ENCODE assay signal across 19 cellular contexts in genomic region chr11:2919188-2919587, GRCh38. TPM values are rescaled to one million over a fixed set of nuclear protein-coding genes. Genes with fewer than 3 reads are reported as not detected.
DNase-seq lines count a peak whose midpoint lies in the region; ATAC-seq, FAIRE-seq and TF ChIP-seq lines count a peak whose summit lies in the region.
"Had no signal": no experiment of that assay in that cellular context is flagged by ENCODE, and none has a peak within 500 bp of the region (broad histone marks: within the 10 kb centered on the region; RNA-seq: fewer than 3 reads in every experiment).

No MANE protein-coding gene starts in this region.

- H3K9ac ChIP-seq in HepG2 (ENCODE audit: insufficient read depth, low read depth, low read length) (no peak overlapping the region), HCT116 (ENCODE audit: low read length) (no peak overlapping the region), kidney (ENCODE audit: low read length in 2 of 2) (no peak overlapping the region)
- H3K9ac ChIP-seq: GM23248, KMS-11 had no signal

- no TSS peak for BruUV-seq in HepG2 (replicated peaks; lab: Mats Ljungman, UMichigan)
- BruUV-seq in HCT116 (replicated peaks; lab: Mats Ljungman, UMichigan) = no TSS peak

- no peak for TF ChIP-seq EP300 in HepG2 (IDR thresholded peaks at IDR 0.05; ENCODE audit: low read depth in 2 of 2, low read length in 2 of 2)
- no peak for TF ChIP-seq EP300 in HepG2 (CRISPR knock-in tag; IDR thresholded peaks at IDR 0.05; ENCODE audit: borderline replicate concordance)

- H3K27me3 ChIP-seq in HepG2 (ENCODE audit: control insufficient read depth in 1 of 2, insufficient read depth in 2 of 2, low read length in 2 of 2) (no peaks in the 10 kb centered on the region), right lobe of liver (no peaks in the 10 kb centered on the region), HCT116 (ENCODE audit: insufficient read depth, low read length) (no peaks in the 10 kb centered on the region)

- FAIRE-seq in HepG2 (lab: Jason Lieb, UNC) (no peak), kidney (lab: Jason Lieb, UNC) (no peak)
- FAIRE-seq: A549, GM12878, GM19239 had no signal

- TF ChIP-seq RAD21 in HepG2 (CRISPR knock-in tag; IDR thresholded peaks at IDR 0.05) = no peak
- TF ChIP-seq RAD21 in HCT116 (IDR thresholded peaks at IDR 0.05; ENCODE audit: low read depth) = no peak

- H3K4me1 ChIP-seq in HepG2 (ENCODE audit: insufficient read depth, low read length) = no peaks in the 10 kb centered on the region
- no peaks in the 10 kb centered on the region for H3K4me1 ChIP-seq in right lobe of liver
- peaks cover 12 to 13% of the 10 kb centered on the region in 2 experiments for H3K4me1 ChIP-seq in HCT116 (ENCODE audit: control insufficient read depth in 1 of 2, insufficient read depth in 2 of 2, low read length in 2 of 2)
- H3K4me1 ChIP-seq in kidney (ENCODE audit: control insufficient read depth in 1 of 2, insufficient read depth in 1 of 2, low read depth in 1 of 2, low read length in 2 of 2) = peaks cover 2 to 4% of the 10 kb centered on the region in 2 donors

- no peaks in the 10 kb centered on the region for H3K79me2 ChIP-seq in HepG2 (ENCODE audit: insufficient read depth, low read length)
- H3K79me2 ChIP-seq in HCT116 (ENCODE audit: insufficient read depth, low read length) = no peaks in the 10 kb centered on the region

- H3K27ac ChIP-seq in HepG2 (ENCODE audit: extremely low read length, insufficient read depth, low read length) = no peak overlapping the region
- no peak overlapping the region for H3K27ac ChIP-seq in right lobe of liver
- H3K27ac ChIP-seq in HCT116 (ENCODE audit: low read depth, low read length) = no peak overlapping the region
- no peak overlapping the region for H3K27ac ChIP-seq in kidney (ENCODE audit: low read depth in 2 of 2, low read length in 2 of 2)
- H3K27ac ChIP-seq: A549, GM23248, KMS-11 had no signal

- in situ Hi-C loops in HepG2 (cut with HindIII; ENCODE audit: extremely low pct_ligation_motif_present, low pct_unique_long_range_greater_than_20kb) = no loop called here

- TF ChIP-seq CTCF in HepG2 (CRISPR knock-in tag; IDR thresholded peaks at IDR 0.05) (no peak), right lobe of liver (IDR thresholded peaks at IDR 0.05) (no peak), HCT116 (IDR thresholded peaks at IDR 0.05 in 2 of 3, conservative IDR thresholded peaks at IDR 0.05 in 1 of 3; ENCODE audit: borderline replicate concordance in 1 of 3, insufficient read depth in 1 of 3, low read depth in 2 of 3, low read length in 2 of 3) (no peak), kidney (IDR thresholded peaks at IDR 0.05; ENCODE audit: borderline replicate concordance, extremely low read depth, insufficient read depth) (no peak)

- TF ChIP-seq POLR2A in HepG2 (IDR thresholded peaks at IDR 0.05; ENCODE audit: insufficient read depth in 1 of 2, low read depth in 2 of 2, low read length in 2 of 2) (no peak), right lobe of liver (IDR thresholded peaks at IDR 0.05) (no peak), HCT116 (IDR thresholded peaks at IDR 0.05; ENCODE audit: borderline replicate concordance, extremely low read depth, insufficient read depth, insufficient read length) (no peak)

- H2AFZ ChIP-seq in HepG2 (ENCODE audit: low read length) = no peak overlapping the region
- H2AFZ ChIP-seq in HCT116 (ENCODE audit: low read depth, low read length, poor library complexity, severe bottlenecking) = no peak overlapping the region
- H2AFZ ChIP-seq: GM23248 had no signal

- DNase-seq in HepG2 (ENCODE audit: low spot score) = no peak
- no peak for DNase-seq in right lobe of liver
- DNase-seq in HCT116 (ENCODE audit: low read depth, low spot score) = no peak
- DNase-seq in kidney = peak; percentile 66
- no peak for DNase-seq in A172 (ENCODE audit: low spot score)
- DNase-seq in NCI-H2227 treated with DMSO at 0.1 percent for 48 hours (lab: John Stamatoyannopoulos, UW) = no peak
- DNase-seq: AML-193; Calu3; CD8-positive, alpha-beta T cell; DND-41; EL; GM23248; HCEC 1CT; HFFc6 had no signal

- no peaks in the 10 kb centered on the region for H3K9me2 ChIP-seq in HCT116 (ENCODE audit: insufficient read depth)

- H3K4me2 ChIP-seq in HepG2 (ENCODE audit: low read depth, low read length) = no peak overlapping the region
- H3K4me2 ChIP-seq in HCT116 (ENCODE audit: low read length) = no peak overlapping the region
- H3K4me2 ChIP-seq: A549, KMS-11 had no signal

- H4K20me1 ChIP-seq in HepG2 (ENCODE audit: insufficient read depth, low read length) (0 out of 2 replicates have a peak, but pooled peaks cover 2% of the 10 kb centered on the region), HCT116 (ENCODE audit: insufficient read depth) (no peaks in the 10 kb centered on the region)

- intact Hi-C loops in HepG2 (cut with micrococcal nuclease; ENCODE audit: unreplicated experiment) (no loop called here), right lobe of liver (cut with DNase I) (no loop called here), HCT116 (cut with micrococcal nuclease) (no loop called here), kidney (cut with DNase I) (no loop called here)

- H3K9me3 ChIP-seq in HepG2 (ENCODE audit: low read length) (no peaks in the 10 kb centered on the region), right lobe of liver (no peaks in the 10 kb centered on the region), HCT116 (ENCODE audit: control insufficient read depth in 1 of 2, insufficient read depth in 1 of 2, low read depth in 1 of 2, low read length in 2 of 2) (no peaks in the 10 kb centered on the region), kidney (ENCODE audit: control insufficient read depth in 1 of 2, low read length in 2 of 2) (no peaks in the 10 kb centered on the region)
- H3K9me3 ChIP-seq: A549 had no signal

- CTCF ChIA-PET in HepG2 (lab: Yijun Ruan, JAX; ENCODE audit: low intra/inter-chr PET ratio, low total read pairs) = no interaction called here
- CTCF ChIA-PET in HCT116 (lab: Charles Lee) = interaction anchor here (1.1 kb wide), 1 partner anchor 24 kb away, joined by 3 read pairs; no protein-coding TSS in a partner anchor

- ATAC-seq in HepG2 = no peak
- no peak for ATAC-seq in right lobe of liver
- ATAC-seq in HCT116 = peak; percentile 30; the same call in 1 of the 2 replicates
- no peak for ATAC-seq in HG03469 (IDR thresholded peaks at IDR 0.05; ENCODE audit: unreplicated experiment)
- ATAC-seq: A549; CD8-positive, alpha-beta T cell; GM12878 had no signal

- H3K36me3 ChIP-seq in HepG2 (replicated peaks in 1 of 2; ENCODE audit: control insufficient read depth in 1 of 2, insufficient read depth in 2 of 2, low read length in 2 of 2) = no peaks in the 10 kb centered on the region
- no peaks in the 10 kb centered on the region for H3K36me3 ChIP-seq in right lobe of liver
- no peaks in the 10 kb centered on the region for H3K36me3 ChIP-seq in HCT116 (ENCODE audit: control insufficient read depth in 1 of 2, insufficient read depth in 2 of 2, low read length in 2 of 2)
- no peaks in the 10 kb centered on the region for H3K36me3 ChIP-seq in kidney (ENCODE audit: control insufficient read depth in 1 of 2, insufficient read depth in 2 of 2, low read length in 2 of 2)

- RAD21 ChIA-PET in HCT116 (lab: Charles Lee; ENCODE audit: low non-redundant PET in 1 of 2, low total read pairs in 2 of 2, uncharacterized antibody in 2 of 2, unreplicated experiment in 2 of 2) = no interaction called here

- H3K4me3 ChIP-seq in HepG2 (replicated peaks in 1 of 3; ENCODE audit: insufficient read depth in 1 of 3, low read depth in 2 of 3, low read length in 3 of 3) = no peak overlapping the region
- H3K4me3 ChIP-seq in right lobe of liver = no peak overlapping the region
- no peak overlapping the region for H3K4me3 ChIP-seq in HCT116 (replicated peaks in 1 of 2; ENCODE audit: low read depth in 1 of 2, low read length in 2 of 2)
- no peak overlapping the region for H3K4me3 ChIP-seq in kidney (ENCODE audit: low read length in 2 of 2)
- H3K4me3 ChIP-seq: A549, GM12878, GM23248 had no signal

- WGBS in HepG2 (ENCODE audit: low lambda C conversion rate) = no CpG with 5 or more reads among the region's 9 CpGs
- no CpG with 5 or more reads among the region's 9 CpGs for WGBS in right lobe of liver (ENCODE audit: insufficient coverage, low coverage, low lambda C conversion rate, missing lambda C conversion rate)

- POLR2A ChIA-PET in HepG2 (lab: Yijun Ruan, JAX) (interaction anchor here (1.2 kb wide), 1 partner anchor 16 kb away, joined by 3 read pairs; no protein-coding TSS in a partner anchor), HCT116 (lab: Charles Lee) (interaction anchor here (4.0 kb wide), 1 partner anchor 10 kb away, joined by 19 read pairs; the partner anchor contains the start of gene PHLDA2)

RNA-seq across cellular contexts. Expression of gene PHLDA2, which starts 10.0 kb away (rescaled TPM):
- 0.36 and 0.55 TPM in 2 replicates for total RNA-seq in HepG2 (2016; rRNA removed; fragmentation: Illumina TruSeq; extraction: Trizol)
- 0.40 TPM in 1 of 2 replicates, not detected in the other for total RNA-seq in HepG2 (2016; cell fraction: cytosol; rRNA removed; fragmentation: Illumina TruSeq; extraction: Trizol; ENCODE audit: low read depth)
- total RNA-seq in HepG2 (2016; cell fraction: insoluble cytoplasmic fraction; rRNA removed; fragmentation: Illumina TruSeq; extraction: Trizol) = 0.27 and 0.56 TPM in 2 replicates
- total RNA-seq in HepG2 (2016; cell fraction: membrane; rRNA removed; fragmentation: Illumina TruSeq; extraction: Trizol) = 0.31 and 0.65 TPM in 2 replicates
- not detected in 2 replicates for total RNA-seq in HepG2 (2016; cell fraction: nucleus; rRNA removed; fragmentation: Illumina TruSeq; extraction: Trizol)
- polyA plus RNA-seq in HepG2 (2011; rRNA removed) = 0.78 and 1.5 TPM in 2 replicates
- 2.2 and 3.8 TPM in 2 replicates for polyA plus RNA-seq in HepG2 (2011; cell fraction: cytosol; rRNA removed)
- polyA plus RNA-seq in HepG2 (2011; cell fraction: nucleus; rRNA removed) = 3.7 and 3.9 TPM in 2 replicates
- 1.5 and 2.9 TPM in 2 replicates for polyA plus RNA-seq in HepG2 (2012)
- 1.1 and 1.5 TPM in 2 replicates for polyA plus RNA-seq in HepG2 (2016; cell fraction: cytosol; fragmentation: Illumina TruSeq; extraction: Trizol; ENCODE audit: low read depth)
- polyA plus RNA-seq in HepG2 (2016; cell fraction: insoluble cytoplasmic fraction; fragmentation: Illumina TruSeq; extraction: Trizol; ENCODE audit: low read depth) = 2.2 and 2.4 TPM in 2 replicates
- polyA plus RNA-seq in HepG2 (2016; cell fraction: membrane; fragmentation: Illumina TruSeq; extraction: Trizol; ENCODE audit: low read depth) = 1.2 and 1.5 TPM in 2 replicates
- polyA plus RNA-seq in HepG2 (2016; cell fraction: nucleus; fragmentation: Illumina TruSeq; extraction: Trizol; ENCODE audit: insufficient read depth, low read depth) = 2.0 and 2.5 TPM in 2 replicates
- polyA minus RNA-seq in HepG2 (2011; rRNA and poly(A)+ RNA removed; ENCODE audit: low replicate concordance) = 1.2 and 12.9 TPM in 2 replicates
- polyA minus RNA-seq in HepG2 (2011; cell fraction: cytosol; rRNA and poly(A)+ RNA removed) = 0.88 and 1.4 TPM in 2 replicates
- polyA minus RNA-seq in HepG2 (2011; cell fraction: nucleus; rRNA and poly(A)+ RNA removed) = 0.64 and 0.87 TPM in 2 replicates
- 10 to 100 TPM in 2 of 6 experiments, 1 to 10 TPM in 1, under 1 TPM in 2, not detected in 1; 0.51 to 12.7 (median 5.9) TPM for total RNA-seq in right lobe of liver
- total RNA-seq in HCT116 (2021; ENCODE audit: unreplicated experiment) = 309 TPM
- polyA plus RNA-seq in HCT116 (2012) = 446 and 495 TPM in 2 replicates
- 19.7 TPM for total RNA-seq in kidney
- polyA plus RNA-seq in kidney (ENCODE audit: insufficient read depth, low read depth, low replicate concordance) = 9.0 TPM
- total RNA-seq in A172 (2014; rRNA removed; shearing (Covaris generic)) = 30.8 and 34.4 TPM in 2 replicates

RNA-seq across cellular contexts. Expression of gene CDKN1C, which starts 33.6 kb away (rescaled TPM):
- total RNA-seq in HepG2 (2016; rRNA removed; fragmentation: Illumina TruSeq; extraction: Trizol) (not detected in 2 replicates), right lobe of liver (1 to 10 TPM; 2.2 to 8.0 (median 3.6) TPM), HCT116 (2021; ENCODE audit: unreplicated experiment) (24.0 TPM), kidney (54.8 TPM)
- total RNA-seq in HepG2 (2016; cell fraction: cytosol; rRNA removed; fragmentation: Illumina TruSeq; extraction: Trizol; ENCODE audit: low read depth) = not detected in 2 replicates
- not detected in 2 replicates for total RNA-seq in HepG2 (2016; cell fraction: insoluble cytoplasmic fraction; rRNA removed; fragmentation: Illumina TruSeq; extraction: Trizol)
- total RNA-seq in HepG2 (2016; cell fraction: membrane; rRNA removed; fragmentation: Illumina TruSeq; extraction: Trizol) = not detected in 2 replicates
- total RNA-seq in HepG2 (2016; cell fraction: nucleus; rRNA removed; fragmentation: Illumina TruSeq; extraction: Trizol) = not detected in 2 replicates
- polyA plus RNA-seq in HepG2 (2011; rRNA removed) (not detected in 2 replicates), kidney (ENCODE audit: insufficient read depth, low read depth, low replicate concordance) (192 TPM)
- polyA plus RNA-seq in HepG2 (2011; cell fraction: cytosol; rRNA removed) = not detected in 2 replicates
- polyA plus RNA-seq in HepG2 (2011; cell fraction: nucleus; rRNA removed) = 0.10 and 0.23 TPM in 2 replicates
- not detected in 2 replicates for polyA plus RNA-seq in HepG2 (2012)
- not detected in 2 replicates for polyA plus RNA-seq in HepG2 (2016; cell fraction: cytosol; fragmentation: Illumina TruSeq; extraction: Trizol; ENCODE audit: low read depth)
- polyA plus RNA-seq in HepG2 (2016; cell fraction: insoluble cytoplasmic fraction; fragmentation: Illumina TruSeq; extraction: Trizol; ENCODE audit: low read depth) = not detected in 2 replicates
- polyA plus RNA-seq in HepG2 (2016; cell fraction: membrane; fragmentation: Illumina TruSeq; extraction: Trizol; ENCODE audit: low read depth) = not detected in 2 replicates
- not detected in 2 replicates for polyA plus RNA-seq in HepG2 (2016; cell fraction: nucleus; fragmentation: Illumina TruSeq; extraction: Trizol; ENCODE audit: insufficient read depth, low read depth)
- 17.4 TPM in 1 of 2 replicates, not detected in the other for polyA minus RNA-seq in HepG2 (2011; rRNA and poly(A)+ RNA removed; ENCODE audit: low replicate concordance)
- 0.30 and 0.70 TPM in 2 replicates for polyA minus RNA-seq in HepG2 (2011; cell fraction: cytosol; rRNA and poly(A)+ RNA removed)
- polyA minus RNA-seq in HepG2 (2011; cell fraction: nucleus; rRNA and poly(A)+ RNA removed) = 0.52 TPM in 1 of 2 replicates, not detected in the other
- 15.9 and 22.3 TPM in 2 replicates for polyA plus RNA-seq in HCT116 (2012)
- total RNA-seq in A172 (2014; rRNA removed; shearing (Covaris generic)) = 32.5 and 40.5 TPM in 2 replicates
